Comparison of ENCODE assay signal across 15 cellular contexts in genomic region chr17:55632893-55633292, GRCh38.
"Had no signal": no experiment of that assay in that cellular context is flagged by ENCODE, and none has a peak within 500 bp of the region (broad histone marks: within the 10 kb centered on the region; RNA-seq: fewer than 3 reads in every experiment).

No MANE protein-coding gene starts in this region.

- H3K36me3 ChIP-seq: brain microvascular endothelial cell, gastrocnemius medialis, thyroid gland had no signal

- ATAC-seq: activated CD8-positive, alpha-beta T cell treated with anti-CD3 and anti-CD28 coated beads, Interleukin-2, amount 10 ng/mL, durations not matched to agents 7 days and 5 days; esophagus mucosa; gastrocnemius medialis; left ventricle myocardium superior; T-cell; WTC11 had no signal

- H3K27ac ChIP-seq: brain microvascular endothelial cell, dorsolateral prefrontal cortex, gastrocnemius medialis, parathyroid adenoma, skin epidermis, thyroid gland had no signal

- H3K36me3 Mint-ChIP-seq: T-cell, WTC11 had no signal

- DNase-seq: activated CD4-positive, alpha-beta T cell treated with anti-CD3 and anti-CD28 coated beads for 48 hours; activated CD8-positive, alpha-beta memory T cell treated with anti-CD3 and anti-CD28 coated beads, Interleukin-2, amount 50 U/mL, for 48 hours; activated CD8-positive, alpha-beta T cell treated with anti-CD3 and anti-CD28 coated beads, Interleukin-2, amount 10 ng/mL, durations not matched to agents 7 days and 5 days; activated naive CD4-positive, alpha-beta T cell treated with Interleukin-2 at 50 U/mL for 16 hours; brain microvascular endothelial cell; dorsolateral prefrontal cortex; gastrocnemius medialis; kidney; left ventricle myocardium superior; T-cell; thyroid gland had no signal

- H3K4me1 Mint-ChIP-seq: T-cell had no signal

- H3K27me3 ChIP-seq: brain microvascular endothelial cell, gastrocnemius medialis, thyroid gland had no signal

- H3K4me3 Mint-ChIP-seq: activated CD8-positive, alpha-beta T cell treated with anti-CD3 and anti-CD28 coated beads, Interleukin-2, amount 10 ng/mL, durations not matched to agents 7 days and 5 days; T-cell; WTC11 had no signal

- H3K27ac Mint-ChIP-seq: activated CD8-positive, alpha-beta T cell treated with anti-CD3 and anti-CD28 coated beads, Interleukin-2, amount 10 ng/mL, durations not matched to agents 7 days and 5 days; T-cell; WTC11 had no signal

- H3K9me3 ChIP-seq: gastrocnemius medialis, thyroid gland had no signal

- H3K9me3 Mint-ChIP-seq: T-cell had no signal

- H3K4me3 ChIP-seq: dorsolateral prefrontal cortex, gastrocnemius medialis, skin epidermis, thyroid gland had no signal
